10 cellular contexts compared by ENCODE assay signal in genomic region chr12:7512528-7512927, GRCh38. TPM values are rescaled to one million over a fixed set of nuclear protein-coding genes. Genes with fewer than 3 reads are reported as not detected.
DNase-seq lines count a peak whose midpoint lies in the region; ATAC-seq and TF ChIP-seq lines count a peak whose summit lies in the region.
"Had no signal": no experiment of that assay in that cellular context is flagged by ENCODE, and none has a peak within 500 bp of the region (broad histone marks: within the 10 kb centered on the region; RNA-seq: fewer than 3 reads in every experiment).

No MANE protein-coding gene starts in this region.

- H3K4me3 ChIP-seq in HUES48 (ENCODE audit: low read depth, low read length): no peak overlapping the region

- H3K9me3 Mint-ChIP-seq in type B pancreatic cell: no peaks in the 10 kb centered on the region

- H3K9me3 ChIP-seq in HUES48 (ENCODE audit: control insufficient read depth, insufficient read depth, low read length): peaks cover 12% of the 10 kb centered on the region

- H3K4me1 Mint-ChIP-seq in type B pancreatic cell (ENCODE audit: unreplicated experiment): no peaks in the 10 kb centered on the region

- H3K27ac ChIP-seq in HUES48 (ENCODE audit: low read depth, low read length): peak overlapping the region; percentile 21
- H3K27ac ChIP-seq in substantia nigra (ENCODE audit: low read depth, low read length, poor library complexity, severe bottlenecking): no peak overlapping the region
- H3K27ac ChIP-seq: epithelial cell of prostate had no signal

- no peaks in the 10 kb centered on the region for H3K4me1 ChIP-seq in HUES48 (ENCODE audit: control insufficient read depth, insufficient read depth, low read length)

- no peak overlapping the region for H3K27ac Mint-ChIP-seq in type B pancreatic cell

- H3K9ac ChIP-seq in HUES48 (ENCODE audit: low read depth, low read length): no peak overlapping the region

- no peak for TF ChIP-seq CTCF in AG09319 (IDR thresholded peaks at IDR 0.05; ENCODE audit: low read depth, low read length)
- TF ChIP-seq CTCF in type B pancreatic cell (conservative IDR thresholded peaks at IDR 0.05): no peak

- peaks cover 3% of the 10 kb centered on the region for H3K27me3 Mint-ChIP-seq in type B pancreatic cell

- no peaks in the 10 kb centered on the region for H3K27me3 ChIP-seq in HUES48 (ENCODE audit: control insufficient read depth, insufficient read depth, low read length)

- no peak for ATAC-seq in HG03159 (IDR thresholded peaks at IDR 0.05; ENCODE audit: unreplicated experiment)

- DNase-seq in AG09319 (ENCODE audit: extremely low read depth, low read depth) (peak; percentile 66), amniotic stem cell (lab: John Stamatoyannopoulos, UW) (peak; percentile 55), kidney tubule cell (ENCODE audit: low spot score) (peak; percentile 40), type B pancreatic cell (ENCODE audit: extremely low spot score, unreplicated experiment) (no peak), NCI-H1092 (lab: John Stamatoyannopoulos, UW) (no peak), substantia nigra (lab: John Stamatoyannopoulos, UW) (no peak)

- no peak overlapping the region for H3K4me3 Mint-ChIP-seq in type B pancreatic cell

- no peaks in the 10 kb centered on the region for H3K36me3 ChIP-seq in HUES48 (ENCODE audit: control insufficient read depth, insufficient read depth, low read length)

- H3K36me3 Mint-ChIP-seq in type B pancreatic cell: no peaks in the 10 kb centered on the region

RNA-seq across cellular contexts. Expression of gene CD163, which starts 9.0 kb away (rescaled TPM):
- 0.14 and 0.57 TPM in 2 replicates for total RNA-seq in type B pancreatic cell (ENCODE audit: low replicate concordance)
- total RNA-seq: T-helper 2 cell treated with Interferon-gamma antibody and Interleukin-4, amounts not matched to agents 100 ng/mL and 5 ng/mL, for 36 hours had no signal

Comparison
In these comparisons a context has a peak if more than half of its experiments do, and no peak if none do; other contexts are left out.
1. DNase-seq: peak in AG09319 (single experiment), amniotic stem cell (single experiment) and kidney tubule cell (single experiment); none in type B pancreatic cell (single experiment), NCI-H1092 (single experiment) and substantia nigra (0 of 49).